2 cellular contexts compared by ENCODE assay signal in the genomic region with DNA sequence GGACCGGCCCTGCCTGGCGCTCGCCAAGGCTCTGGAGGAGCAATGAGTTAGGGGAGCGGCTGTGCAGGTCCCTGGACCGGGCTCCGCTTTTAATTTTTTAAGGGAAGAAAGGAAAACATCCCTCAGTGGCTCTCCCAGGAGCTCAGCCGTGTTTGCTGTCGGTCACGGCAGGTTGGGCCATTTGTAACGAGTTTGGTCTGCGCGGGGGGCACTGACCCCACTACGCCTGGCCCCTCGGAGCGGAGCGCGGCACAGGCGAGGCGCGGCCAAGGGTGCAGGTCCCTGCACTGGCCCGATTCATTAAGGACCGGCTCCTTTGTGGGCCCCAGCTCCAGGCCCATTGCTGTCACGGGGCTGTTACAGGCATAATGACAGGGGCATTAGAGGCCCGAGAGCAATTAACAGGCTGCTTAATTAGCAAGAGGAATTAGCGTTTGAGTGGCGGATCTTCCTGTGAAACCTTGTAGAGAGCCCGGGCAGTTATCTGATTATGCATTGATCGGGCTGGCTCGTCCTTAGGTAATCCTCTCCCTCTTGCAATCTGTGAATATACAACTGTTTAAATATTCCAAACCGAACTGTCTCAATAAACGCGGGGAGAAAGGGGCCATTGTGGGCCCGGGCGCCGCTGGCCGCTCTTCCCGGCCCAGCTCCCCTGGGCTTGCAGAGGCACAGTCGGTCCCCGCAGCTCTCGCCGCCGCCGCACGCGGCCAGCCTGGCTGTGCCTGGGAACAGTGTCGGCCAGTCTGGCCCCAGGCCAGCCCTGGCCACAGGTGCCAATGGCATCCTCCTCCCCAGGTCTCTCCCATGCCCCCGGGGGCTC.
TF ChIP-seq lines count a peak whose summit lies in the region.

No MANE protein-coding gene starts in this region.

TF ChIP-seq in GM23338, 12 proteins besides CTCF, POLR2A, EP300 and RAD21 (continues in another document):
- TF ChIP-seq ZNF114 (CRISPR knock-in tag; IDR thresholded peaks at IDR 0.05), result no peak
- TF ChIP-seq POLR2AphosphoS5 (IDR thresholded peaks at IDR 0.05; ENCODE audit: low read depth), result no peak
- TF ChIP-seq, protein P1, sequence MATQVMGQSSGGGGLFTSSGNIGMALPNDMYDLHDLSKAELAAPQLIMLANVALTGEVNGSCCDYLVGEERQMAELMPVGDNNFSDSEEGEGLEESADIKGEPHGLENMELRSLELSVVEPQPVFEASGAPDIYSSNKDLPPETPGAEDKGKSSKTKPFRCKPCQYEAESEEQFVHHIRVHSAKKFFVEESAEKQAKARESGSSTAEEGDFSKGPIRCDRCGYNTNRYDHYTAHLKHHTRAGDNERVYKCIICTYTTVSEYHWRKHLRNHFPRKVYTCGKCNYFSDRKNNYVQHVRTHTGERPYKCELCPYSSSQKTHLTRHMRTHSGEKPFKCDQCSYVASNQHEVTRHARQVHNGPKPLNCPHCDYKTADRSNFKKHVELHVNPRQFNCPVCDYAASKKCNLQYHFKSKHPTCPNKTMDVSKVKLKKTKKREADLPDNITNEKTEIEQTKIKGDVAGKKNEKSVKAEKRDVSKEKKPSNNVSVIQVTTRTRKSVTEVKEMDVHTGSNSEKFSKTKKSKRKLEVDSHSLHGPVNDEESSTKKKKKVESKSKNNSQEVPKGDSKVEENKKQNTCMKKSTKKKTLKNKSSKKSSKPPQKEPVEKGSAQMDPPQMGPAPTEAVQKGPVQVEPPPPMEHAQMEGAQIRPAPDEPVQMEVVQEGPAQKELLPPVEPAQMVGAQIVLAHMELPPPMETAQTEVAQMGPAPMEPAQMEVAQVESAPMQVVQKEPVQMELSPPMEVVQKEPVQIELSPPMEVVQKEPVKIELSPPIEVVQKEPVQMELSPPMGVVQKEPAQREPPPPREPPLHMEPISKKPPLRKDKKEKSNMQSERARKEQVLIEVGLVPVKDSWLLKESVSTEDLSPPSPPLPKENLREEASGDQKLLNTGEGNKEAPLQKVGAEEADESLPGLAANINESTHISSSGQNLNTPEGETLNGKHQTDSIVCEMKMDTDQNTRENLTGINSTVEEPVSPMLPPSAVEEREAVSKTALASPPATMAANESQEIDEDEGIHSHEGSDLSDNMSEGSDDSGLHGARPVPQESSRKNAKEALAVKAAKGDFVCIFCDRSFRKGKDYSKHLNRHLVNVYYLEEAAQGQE (IDR thresholded peaks at IDR 0.05; ENCODE audit: unreplicated experiment), result no peak
- no peak for TF ChIP-seq EZH2phosphoT487 (IDR thresholded peaks at IDR 0.05; ENCODE audit: unreplicated experiment)
- no peak for TF ChIP-seq JUNB (IDR thresholded peaks at IDR 0.05; ENCODE audit: unreplicated experiment)
- no peak for TF ChIP-seq CREB1 (CRISPR knock-in tag; IDR thresholded peaks at IDR 0.05; ENCODE audit: low read depth)
- TF ChIP-seq ETS1 (IDR thresholded peaks at IDR 0.05), result no peak

TF ChIP-seq in HepG2, 621 proteins besides CTCF, POLR2A, EP300 and RAD21:
- TF ChIP-seq MYC (CRISPR knock-in tag; IDR thresholded peaks at IDR 0.05; ENCODE audit: borderline replicate concordance) (0 out of 2 replicates have a peak, but pooled peaks have one; percentile 13), UBTF (CRISPR knock-in tag; IDR thresholded peaks at IDR 0.05) (peak; percentile 56; the same call in 1 of the 2 replicates), FLYWCH1 (CRISPR knock-in tag; IDR thresholded peaks at IDR 0.05) (no peak), MLLT10 (CRISPR knock-in tag; IDR thresholded peaks at IDR 0.05) (no peak), ZNF687 (CRISPR knock-in tag; IDR thresholded peaks at IDR 0.05) (peak; percentile 42)
- TF ChIP-seq, protein P2, sequence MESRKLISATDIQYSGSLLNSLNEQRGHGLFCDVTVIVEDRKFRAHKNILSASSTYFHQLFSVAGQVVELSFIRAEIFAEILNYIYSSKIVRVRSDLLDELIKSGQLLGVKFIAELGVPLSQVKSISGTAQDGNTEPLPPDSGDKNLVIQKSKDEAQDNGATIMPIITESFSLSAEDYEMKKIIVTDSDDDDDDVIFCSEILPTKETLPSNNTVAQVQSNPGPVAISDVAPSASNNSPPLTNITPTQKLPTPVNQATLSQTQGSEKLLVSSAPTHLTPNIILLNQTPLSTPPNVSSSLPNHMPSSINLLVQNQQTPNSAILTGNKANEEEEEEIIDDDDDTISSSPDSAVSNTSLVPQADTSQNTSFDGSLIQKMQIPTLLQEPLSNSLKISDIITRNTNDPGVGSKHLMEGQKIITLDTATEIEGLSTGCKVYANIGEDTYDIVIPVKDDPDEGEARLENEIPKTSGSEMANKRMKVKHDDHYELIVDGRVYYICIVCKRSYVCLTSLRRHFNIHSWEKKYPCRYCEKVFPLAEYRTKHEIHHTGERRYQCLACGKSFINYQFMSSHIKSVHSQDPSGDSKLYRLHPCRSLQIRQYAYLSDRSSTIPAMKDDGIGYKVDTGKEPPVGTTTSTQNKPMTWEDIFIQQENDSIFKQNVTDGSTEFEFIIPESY (CRISPR knock-in tag; IDR thresholded peaks at IDR 0.05), result peak; percentile 68; the same call in 1 of the 2 replicates
